Comparison of ENCODE assay signal across 7 cellular contexts in the genomic region with DNA sequence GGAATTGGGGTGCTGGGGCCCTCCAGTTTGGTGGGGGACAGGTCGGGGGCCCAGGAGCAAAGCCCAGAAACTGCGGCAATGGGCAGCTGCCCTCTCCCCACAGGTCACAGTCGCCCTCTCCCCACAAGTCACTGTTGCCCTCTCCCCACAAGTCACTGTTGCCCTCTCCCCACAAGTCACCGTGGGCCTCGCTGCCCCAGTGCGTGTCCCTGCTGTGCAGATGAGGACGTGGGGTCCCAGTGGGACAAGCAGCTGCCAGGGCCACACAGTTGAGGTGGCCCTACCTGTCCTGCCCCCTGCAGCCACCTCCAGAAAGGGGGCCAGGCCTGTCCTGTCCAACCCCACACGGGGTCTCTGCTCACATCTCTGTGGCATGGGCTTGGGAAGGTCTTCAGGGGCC. TPM values are rescaled to one million over a fixed set of nuclear protein-coding genes. Genes with fewer than 3 reads are reported as not detected.
"Had no signal": no experiment of that assay in that cellular context is flagged by ENCODE, and none has a peak within 500 bp of the region (broad histone marks: within the 10 kb centered on the region; RNA-seq: fewer than 3 reads in every experiment).

No MANE protein-coding gene starts in this region.

- H3K4me2 ChIP-seq: GM23338 had no signal

- H3K36me3 Mint-ChIP-seq: IgD-negative memory B cell had no signal

- H3K27ac Mint-ChIP-seq: GM23338, H9, IgD-negative memory B cell had no signal

- DNase-seq: H9, HCEC 1CT, KBM-7 had no signal

- H3K4me3 Mint-ChIP-seq: GM23338, H9, IgD-negative memory B cell had no signal

- H3K4me3 ChIP-seq: GM23338 had no signal

- H2AFZ ChIP-seq: GM23338 had no signal

RNA-seq across cellular contexts. Expression of gene AGXT, which starts 13.0 kb away (rescaled TPM):
- total RNA-seq: GM23338, H1, H9 had no signal
- polyA plus RNA-seq: GM23338, IgD-negative memory B cell had no signal

RNA-seq across cellular contexts. Expression of gene KIF1A, which starts 35.7 kb away (rescaled TPM):
- total RNA-seq: HT-29 had no signal
- polyA plus RNA-seq: IgD-negative memory B cell had no signal

RNA-seq across cellular contexts. Expression of gene MAB21L4, which starts 40.3 kb away (rescaled TPM):
- total RNA-seq: GM23338, H1 had no signal
- polyA plus RNA-seq: GM23338, IgD-negative memory B cell had no signal

RNA-seq across cellular contexts. Expression of gene CROCC2, which starts 50.5 kb away (rescaled TPM):
- total RNA-seq: GM23338, H1, H9, HT-29 had no signal
- polyA plus RNA-seq: GM23338, H1, IgD-negative memory B cell had no signal
